In the genomic region with DNA sequence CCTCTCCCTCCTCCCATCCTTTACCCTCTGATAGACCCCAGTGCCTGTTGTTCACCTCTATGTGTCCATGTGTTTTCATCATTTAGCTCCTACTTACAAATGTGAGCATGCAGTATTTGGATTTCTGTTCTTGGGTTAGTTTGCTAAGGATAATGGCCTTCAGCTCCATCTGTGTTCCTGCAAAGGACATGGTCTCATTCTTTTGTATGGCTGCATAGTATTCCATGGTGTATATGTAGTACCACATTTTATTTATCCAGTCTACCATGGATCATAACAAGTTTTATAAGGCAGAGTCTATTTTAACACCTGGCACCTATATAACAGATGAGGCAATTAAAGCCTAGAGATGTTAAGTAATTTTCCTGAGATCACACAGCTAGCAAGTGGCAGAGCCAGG, we compare ENCODE assay signal across 2 cellular contexts.
TF ChIP-seq lines count a peak whose summit lies in the region.

No MANE protein-coding gene starts in this region.

TF ChIP-seq in SK-N-SH treated with all-trans-retinoic acid at 6 μM for 48 hours, 23 proteins besides CTCF, POLR2A, EP300 and RAD21:
- TF ChIP-seq, protein P1, sequence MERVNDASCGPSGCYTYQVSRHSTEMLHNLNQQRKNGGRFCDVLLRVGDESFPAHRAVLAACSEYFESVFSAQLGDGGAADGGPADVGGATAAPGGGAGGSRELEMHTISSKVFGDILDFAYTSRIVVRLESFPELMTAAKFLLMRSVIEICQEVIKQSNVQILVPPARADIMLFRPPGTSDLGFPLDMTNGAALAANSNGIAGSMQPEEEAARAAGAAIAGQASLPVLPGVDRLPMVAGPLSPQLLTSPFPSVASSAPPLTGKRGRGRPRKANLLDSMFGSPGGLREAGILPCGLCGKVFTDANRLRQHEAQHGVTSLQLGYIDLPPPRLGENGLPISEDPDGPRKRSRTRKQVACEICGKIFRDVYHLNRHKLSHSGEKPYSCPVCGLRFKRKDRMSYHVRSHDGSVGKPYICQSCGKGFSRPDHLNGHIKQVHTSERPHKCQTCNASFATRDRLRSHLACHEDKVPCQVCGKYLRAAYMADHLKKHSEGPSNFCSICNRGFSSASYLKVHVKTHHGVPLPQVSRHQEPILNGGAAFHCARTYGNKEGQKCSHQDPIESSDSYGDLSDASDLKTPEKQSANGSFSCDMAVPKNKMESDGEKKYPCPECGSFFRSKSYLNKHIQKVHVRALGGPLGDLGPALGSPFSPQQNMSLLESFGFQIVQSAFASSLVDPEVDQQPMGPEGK (CRISPR knock-in tag; IDR thresholded peaks at IDR 0.05; ENCODE audit: borderline replicate concordance): no peak
- TF ChIP-seq ZNF70 (CRISPR knock-in tag; IDR thresholded peaks at IDR 0.05) (no peak), ARNTL (CRISPR knock-in tag; IDR thresholded peaks at IDR 0.05; ENCODE audit: borderline replicate concordance, low read depth) (no peak), TCF4 (CRISPR knock-in tag; IDR thresholded peaks at IDR 0.05; ENCODE audit: borderline replicate concordance) (no peak), ZNF565 (CRISPR knock-in tag; conservative IDR thresholded peaks at IDR 0.05; ENCODE audit: low read depth) (no peak), SNAI2 (CRISPR knock-in tag; IDR thresholded peaks at IDR 0.05) (no peak), ZNF8 (CRISPR knock-in tag; IDR thresholded peaks at IDR 0.05) (peak; percentile 79)

TF ChIP-seq in SK-N-SH, 30 proteins besides CTCF, POLR2A, EP300 and RAD21 (continued from another document):
- TF ChIP-seq, protein P2, sequence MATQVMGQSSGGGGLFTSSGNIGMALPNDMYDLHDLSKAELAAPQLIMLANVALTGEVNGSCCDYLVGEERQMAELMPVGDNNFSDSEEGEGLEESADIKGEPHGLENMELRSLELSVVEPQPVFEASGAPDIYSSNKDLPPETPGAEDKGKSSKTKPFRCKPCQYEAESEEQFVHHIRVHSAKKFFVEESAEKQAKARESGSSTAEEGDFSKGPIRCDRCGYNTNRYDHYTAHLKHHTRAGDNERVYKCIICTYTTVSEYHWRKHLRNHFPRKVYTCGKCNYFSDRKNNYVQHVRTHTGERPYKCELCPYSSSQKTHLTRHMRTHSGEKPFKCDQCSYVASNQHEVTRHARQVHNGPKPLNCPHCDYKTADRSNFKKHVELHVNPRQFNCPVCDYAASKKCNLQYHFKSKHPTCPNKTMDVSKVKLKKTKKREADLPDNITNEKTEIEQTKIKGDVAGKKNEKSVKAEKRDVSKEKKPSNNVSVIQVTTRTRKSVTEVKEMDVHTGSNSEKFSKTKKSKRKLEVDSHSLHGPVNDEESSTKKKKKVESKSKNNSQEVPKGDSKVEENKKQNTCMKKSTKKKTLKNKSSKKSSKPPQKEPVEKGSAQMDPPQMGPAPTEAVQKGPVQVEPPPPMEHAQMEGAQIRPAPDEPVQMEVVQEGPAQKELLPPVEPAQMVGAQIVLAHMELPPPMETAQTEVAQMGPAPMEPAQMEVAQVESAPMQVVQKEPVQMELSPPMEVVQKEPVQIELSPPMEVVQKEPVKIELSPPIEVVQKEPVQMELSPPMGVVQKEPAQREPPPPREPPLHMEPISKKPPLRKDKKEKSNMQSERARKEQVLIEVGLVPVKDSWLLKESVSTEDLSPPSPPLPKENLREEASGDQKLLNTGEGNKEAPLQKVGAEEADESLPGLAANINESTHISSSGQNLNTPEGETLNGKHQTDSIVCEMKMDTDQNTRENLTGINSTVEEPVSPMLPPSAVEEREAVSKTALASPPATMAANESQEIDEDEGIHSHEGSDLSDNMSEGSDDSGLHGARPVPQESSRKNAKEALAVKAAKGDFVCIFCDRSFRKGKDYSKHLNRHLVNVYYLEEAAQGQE (IDR thresholded peaks at IDR 0.05; ENCODE audit: low read depth, low read length): no peak
- TF ChIP-seq MEF2A (IDR thresholded peaks at IDR 0.05; ENCODE audit: borderline replicate concordance, low read depth) (no peak), GATA2 (CRISPR knock-in tag; IDR thresholded peaks at IDR 0.05) (no peak), YY1 (IDR thresholded peaks at IDR 0.05; ENCODE audit: low read depth) (no peak), GABPA (IDR thresholded peaks at IDR 0.05; ENCODE audit: low read depth) (no peak), JUND (IDR thresholded peaks at IDR 0.05) (no peak), FOSL2 (IDR thresholded peaks at IDR 0.05; ENCODE audit: borderline replicate concordance, low read depth) (no peak), POLR2AphosphoS5 (IDR thresholded peaks at IDR 0.05; ENCODE audit: low read depth, low read length) (no peak)
- TF ChIP-seq, protein P3, sequence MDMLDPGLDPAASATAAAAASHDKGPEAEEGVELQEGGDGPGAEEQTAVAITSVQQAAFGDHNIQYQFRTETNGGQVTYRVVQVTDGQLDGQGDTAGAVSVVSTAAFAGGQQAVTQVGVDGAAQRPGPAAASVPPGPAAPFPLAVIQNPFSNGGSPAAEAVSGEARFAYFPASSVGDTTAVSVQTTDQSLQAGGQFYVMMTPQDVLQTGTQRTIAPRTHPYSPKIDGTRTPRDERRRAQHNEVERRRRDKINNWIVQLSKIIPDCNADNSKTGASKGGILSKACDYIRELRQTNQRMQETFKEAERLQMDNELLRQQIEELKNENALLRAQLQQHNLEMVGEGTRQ (IDR thresholded peaks at IDR 0.05; ENCODE audit: borderline replicate concordance, low read depth, low read length): no peak
- TF ChIP-seq, protein P4, sequence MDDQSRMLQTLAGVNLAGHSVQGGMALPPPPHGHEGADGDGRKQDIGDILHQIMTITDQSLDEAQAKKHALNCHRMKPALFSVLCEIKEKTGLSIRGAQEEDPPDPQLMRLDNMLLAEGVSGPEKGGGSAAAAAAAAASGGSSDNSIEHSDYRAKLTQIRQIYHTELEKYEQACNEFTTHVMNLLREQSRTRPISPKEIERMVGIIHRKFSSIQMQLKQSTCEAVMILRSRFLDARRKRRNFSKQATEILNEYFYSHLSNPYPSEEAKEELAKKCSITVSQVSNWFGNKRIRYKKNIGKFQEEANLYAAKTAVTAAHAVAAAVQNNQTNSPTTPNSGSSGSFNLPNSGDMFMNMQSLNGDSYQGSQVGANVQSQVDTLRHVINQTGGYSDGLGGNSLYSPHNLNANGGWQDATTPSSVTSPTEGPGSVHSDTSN (IDR thresholded peaks at IDR 0.05): no peak
- TF ChIP-seq, protein P5, sequence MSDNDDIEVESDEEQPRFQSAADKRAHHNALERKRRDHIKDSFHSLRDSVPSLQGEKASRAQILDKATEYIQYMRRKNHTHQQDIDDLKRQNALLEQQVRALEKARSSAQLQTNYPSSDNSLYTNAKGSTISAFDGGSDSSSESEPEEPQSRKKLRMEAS (IDR thresholded peaks at IDR 0.05; ENCODE audit: low read depth): no peak
